Comparison of ENCODE assay signal across 19 cellular contexts in the genomic region with DNA sequence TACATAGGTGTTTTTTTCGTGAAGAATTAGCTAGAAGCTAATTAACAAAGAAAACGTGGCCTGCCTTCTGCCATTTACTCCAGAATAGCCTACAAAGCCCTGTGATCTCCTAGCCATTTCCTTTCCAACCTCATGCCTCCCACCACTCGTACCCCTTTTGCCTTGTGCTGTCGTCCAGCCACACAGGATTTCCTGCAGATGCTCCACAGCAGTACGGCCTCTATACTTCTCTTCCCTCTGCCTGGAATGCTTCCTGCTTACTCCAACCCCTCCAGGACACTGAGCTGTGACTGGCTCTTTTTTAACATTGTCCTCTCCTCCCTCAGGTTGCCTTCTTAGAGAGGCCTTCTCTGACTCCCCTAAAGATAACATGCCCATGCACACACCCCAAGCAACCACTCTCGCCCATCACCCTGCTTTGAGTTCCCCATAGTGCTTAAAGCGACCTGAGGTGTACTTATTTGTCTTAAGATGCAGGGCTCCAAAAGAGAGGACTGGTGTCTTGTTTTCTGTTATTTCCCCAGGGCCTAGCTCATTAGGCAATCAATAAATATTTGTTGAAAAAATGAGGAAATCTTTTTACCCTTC. TPM values are rescaled to one million over a fixed set of nuclear protein-coding genes. Genes with fewer than 3 reads are reported as not detected.
DNase-seq lines count a peak whose midpoint lies in the region; ATAC-seq and TF ChIP-seq lines count a peak whose summit lies in the region.
"Had no signal": no experiment of that assay in that cellular context is flagged by ENCODE, and none has a peak within 500 bp of the region (broad histone marks: within the 10 kb centered on the region; RNA-seq: fewer than 3 reads in every experiment).

No MANE protein-coding gene starts in this region.

- H3K27ac ChIP-seq in H9 (ENCODE audit: insufficient read length, low read depth, low read length) (no peak overlapping the region), gastroesophageal sphincter (no peak overlapping the region)

- no peak overlapping the region for H3K4ac ChIP-seq in H9 (ENCODE audit: low read depth, low read length)

- H2BK120ac ChIP-seq in H9 (ENCODE audit: low read depth, low read length, poor library complexity, severe bottlenecking): no peak overlapping the region

- H3K9me3 ChIP-seq in H9 (ENCODE audit: control insufficient read depth, low read depth, low read length) (no peaks in the 10 kb centered on the region), gastroesophageal sphincter (no peaks in the 10 kb centered on the region)

- no peak overlapping the region for H4K5ac ChIP-seq in H9 (ENCODE audit: insufficient read length, low read depth, low read length)

- no peak overlapping the region for H3T11ph ChIP-seq in H9 (ENCODE audit: low read length)

- peaks cover 35% of the 10 kb centered on the region for H3K36me3 Mint-ChIP-seq in T-helper 1 cell treated with Interleukin-12 subunit alpha and Interleukin-12 subunit beta and Interleukin-4 antibody, amounts not matched to agents 30 μg/mL and 1 μg/mL, for 36 hours (ENCODE audit: low read depth)
- peaks cover 0 to 10% (median 4%) of the 10 kb centered on the region in 3 experiments; a peak in 4 of 7 replicates for H3K36me3 Mint-ChIP-seq in H9 (ENCODE audit: insufficient read depth in 1 of 3, low read depth in 3 of 3)
- peaks cover 39% of the 10 kb centered on the region for H3K36me3 Mint-ChIP-seq in activated naive CD8-positive, alpha-beta T cell treated with anti-CD3 and anti-CD28 coated beads, Interleukin-2, amount 10 ng/mL, durations not matched to agents 7 days and 5 days

- H3K79me1 ChIP-seq in H9 (ENCODE audit: insufficient read depth, low read depth, low read length, poor library complexity, severe bottlenecking): no peaks in the 10 kb centered on the region

- H3K4me1 ChIP-seq in H9 (ENCODE audit: insufficient read depth, low read length) (no peaks in the 10 kb centered on the region; the same call in 1 of the 2 replicates), gastroesophageal sphincter (peaks cover 0 to 26% (median 9%) of the 10 kb centered on the region in 3 donors)

- H2BK20ac ChIP-seq in H9 (ENCODE audit: low read depth, low read length, poor library complexity, severe bottlenecking): no peak overlapping the region

- no peak overlapping the region for H2AFZ ChIP-seq in H9 (ENCODE audit: low read length)

- no peak overlapping the region for H2BK15ac ChIP-seq in H9 (ENCODE audit: low read depth, low read length)

- no peak overlapping the region for H3K23ac ChIP-seq in H9 (ENCODE audit: insufficient read length, low read depth, low read length)

- no peak overlapping the region for H3K14ac ChIP-seq in H9 (ENCODE audit: insufficient read depth, low read length)

- no peak overlapping the region for H2BK12ac ChIP-seq in H9 (ENCODE audit: insufficient read length, low read depth, low read length)

- TF ChIP-seq POLR2A in gastroesophageal sphincter (IDR thresholded peaks at IDR 0.05) (no peak), erythroblast (IDR thresholded peaks at IDR 0.05; ENCODE audit: low read length) (no peak)

- H3K27ac Mint-ChIP-seq in T-helper 1 cell treated with Interleukin-12 subunit alpha and Interleukin-12 subunit beta and Interleukin-4 antibody, amounts not matched to agents 30 μg/mL and 1 μg/mL, for 36 hours: peak overlapping the region; percentile 2
- peak overlapping the region; percentile 3 to 51 (median 41); a peak in 6 of 7 replicates for H3K27ac Mint-ChIP-seq in H9
- peak overlapping the region; percentile 74 for H3K27ac Mint-ChIP-seq in activated naive CD8-positive, alpha-beta T cell treated with anti-CD3 and anti-CD28 coated beads, Interleukin-2, amount 10 ng/mL, durations not matched to agents 7 days and 5 days

- TF ChIP-seq EP300 in gastroesophageal sphincter (IDR thresholded peaks at IDR 0.05): no peak

- H3K36me3 ChIP-seq in gastroesophageal sphincter: peaks cover 0 to 19% of the 10 kb centered on the region in 2 donors

- no peak for TF ChIP-seq CTCF in H9 (conservative IDR thresholded peaks at IDR 0.05)
- TF ChIP-seq CTCF in gastroesophageal sphincter (IDR thresholded peaks at IDR 0.05): no peak

- H3K4me2 ChIP-seq in H9 (ENCODE audit: insufficient read depth, insufficient read length, low read length): no peak overlapping the region

- no peak for DNase-seq in T-helper 1 cell
- no peak for DNase-seq in H9
- no peak for DNase-seq in activated naive CD8-positive, alpha-beta T cell treated with anti-CD3 and anti-CD28 coated beads, Interleukin-2, amount 10 ng/mL, durations not matched to agents 7 days and 5 days
- DNase-seq in lung microvascular endothelial cell (ENCODE audit: low read depth in 2 of 2): peak; percentile 62 to 66
- no peak for DNase-seq in erythroblast (lab: John Stamatoyannopoulos, UW)
- no peak for DNase-seq in cortex of kidney (lab: John Stamatoyannopoulos, UW)
- DNase-seq: 8988T; amygdala; C1 segment of cervical spinal cord; cerebellar nuclear complex; DMS79 treated with DMSO at 0.1 percent for 48 hours; KBM-7; left ventricle myocardium superior; NCI-H2081; NCI-H526 treated with DMSO at 0.1 percent for 48 hours; PC-3; stimulated activated naive CD4-positive, alpha-beta T cell treated with Interleukin-2 at 50 U/mL for 16 hours had no signal

- H3K4me3 Mint-ChIP-seq in T-helper 1 cell treated with Interleukin-12 subunit alpha and Interleukin-12 subunit beta and Interleukin-4 antibody, amounts not matched to agents 30 μg/mL and 1 μg/mL, for 36 hours: no peak overlapping the region
- no peak overlapping the region for H3K4me3 Mint-ChIP-seq in H9
- H3K4me3 Mint-ChIP-seq in activated naive CD8-positive, alpha-beta T cell treated with anti-CD3 and anti-CD28 coated beads, Interleukin-2, amount 10 ng/mL, durations not matched to agents 7 days and 5 days: peak overlapping the region; percentile 9

- ATAC-seq in activated naive CD8-positive, alpha-beta T cell treated with anti-CD3 and anti-CD28 coated beads, Interleukin-2, amount 10 ng/mL, durations not matched to agents 7 days and 5 days (ENCODE audit: low read depth): no peak
- no peak for ATAC-seq in gastroesophageal sphincter
- ATAC-seq: left ventricle myocardium superior, PC-3 had no signal

- no peak overlapping the region for H3K4me3 ChIP-seq in gastroesophageal sphincter

- peaks cover 28% of the 10 kb centered on the region for H3K4me1 Mint-ChIP-seq in T-helper 1 cell treated with Interleukin-12 subunit alpha and Interleukin-12 subunit beta and Interleukin-4 antibody, amounts not matched to agents 30 μg/mL and 1 μg/mL, for 36 hours (ENCODE audit: low read depth)
- no peaks in the 10 kb centered on the region for H3K4me1 Mint-ChIP-seq in H9
- peaks cover 42% of the 10 kb centered on the region for H3K4me1 Mint-ChIP-seq in activated naive CD8-positive, alpha-beta T cell treated with anti-CD3 and anti-CD28 coated beads, Interleukin-2, amount 10 ng/mL, durations not matched to agents 7 days and 5 days

- H3K9ac ChIP-seq in H9 (ENCODE audit: extremely low read depth, insufficient read length, low read length): no peak overlapping the region

- H4K20me1 ChIP-seq in H9 (ENCODE audit: control insufficient read depth, insufficient read depth, insufficient read length): no peaks in the 10 kb centered on the region

- no peaks in the 10 kb centered on the region for H3K79me2 ChIP-seq in H9 (ENCODE audit: insufficient read depth, low read length)

- POLR2A ChIA-PET in activated naive CD8-positive, alpha-beta T cell treated with anti-CD3 and anti-CD28 coated beads, Interleukin-2, amount 10 ng/mL, durations not matched to agents 7 days and 5 days (lab: Charles Lee): no interaction called here

- WGBS in H9 (ENCODE audit: extremely low coverage, insufficient read length, low lambda C conversion rate): no CpG with 5 or more reads among the region's 7 CpGs
- 78% methylated on average over 7 of the region's 7 CpGs for WGBS in gastroesophageal sphincter (ENCODE audit: low coverage in 1 of 2), 2 donors

- no peak overlapping the region for H2AK5ac ChIP-seq in H9 (ENCODE audit: insufficient read length, low read length)

- no peaks in the 10 kb centered on the region for H3K9me3 Mint-ChIP-seq in T-helper 1 cell treated with Interleukin-12 subunit alpha and Interleukin-12 subunit beta and Interleukin-4 antibody, amounts not matched to agents 30 μg/mL and 1 μg/mL, for 36 hours
- H3K9me3 Mint-ChIP-seq in H9: no peaks in the 10 kb centered on the region
- H3K9me3 Mint-ChIP-seq in activated naive CD8-positive, alpha-beta T cell treated with anti-CD3 and anti-CD28 coated beads, Interleukin-2, amount 10 ng/mL, durations not matched to agents 7 days and 5 days: no peaks in the 10 kb centered on the region

- no peak overlapping the region for H2BK5ac ChIP-seq in H9 (ENCODE audit: insufficient read length, low read length)

- peaks cover 2% of the 10 kb centered on the region for H3K23me2 ChIP-seq in H9 (ENCODE audit: insufficient read length, low read depth, low read length, poor library complexity, severe bottlenecking)

- no peak overlapping the region for H3K18ac ChIP-seq in H9 (ENCODE audit: insufficient read length, low read depth, low read length)

- H4K91ac ChIP-seq in H9 (ENCODE audit: insufficient read length, low read depth, low read length): no peak overlapping the region

- no peak overlapping the region for H4K8ac ChIP-seq in H9 (replicated peaks; ENCODE audit: insufficient read length, low read depth, low read length)

- H3K27me3 ChIP-seq in H9 (ENCODE audit: insufficient read depth, low read length) (no peaks in the 10 kb centered on the region), gastroesophageal sphincter (no peaks in the 10 kb centered on the region)

- H3K27me3 Mint-ChIP-seq in T-helper 1 cell treated with Interleukin-12 subunit alpha and Interleukin-12 subunit beta and Interleukin-4 antibody, amounts not matched to agents 30 μg/mL and 1 μg/mL, for 36 hours (ENCODE audit: low read depth): no peaks in the 10 kb centered on the region
- H3K27me3 Mint-ChIP-seq in H9 (ENCODE audit: low read depth): no peaks in the 10 kb centered on the region
- no peaks in the 10 kb centered on the region for H3K27me3 Mint-ChIP-seq in activated naive CD8-positive, alpha-beta T cell treated with anti-CD3 and anti-CD28 coated beads, Interleukin-2, amount 10 ng/mL, durations not matched to agents 7 days and 5 days

- H3K56ac ChIP-seq in H9 (ENCODE audit: insufficient read length, low read depth, low read length): no peak overlapping the region

RNA-seq across cellular contexts. Expression of a gene that starts 32.7 kb away (rescaled TPM):
- total RNA-seq in H9 (2021) (9.3 and 9.8 TPM in 2 replicates), lung microvascular endothelial cell (18.7 and 27.9 TPM in 2 replicates), gastroesophageal sphincter (10 to 100 TPM; 14.6 to 31.5 (median 27.3) TPM)
- total RNA-seq in activated naive CD8-positive, alpha-beta T cell treated with anti-CD3 and anti-CD28 coated beads, Interleukin-2, amount 10 ng/mL, durations not matched to agents 7 days and 5 days: 100 to 1,000 TPM; 106 TPM

Comparison
In these comparisons a context has a peak if more than half of its experiments do, and no peak if none do; other contexts are left out.
1. H3K27ac Mint-ChIP-seq: peak in every context shown above with its lines; median percentile 74 in activated naive CD8-positive, alpha-beta T cell treated with anti-CD3 and anti-CD28 coated beads, Interleukin-2, amount 10 ng/mL, durations not matched to agents 7 days and 5 days; 41 in H9; 2 in T-helper 1 cell treated with Interleukin-12 subunit alpha and Interleukin-12 subunit beta and Interleukin-4 antibody, amounts not matched to agents 30 μg/mL and 1 μg/mL, for 36 hours.
2. DNase-seq: peak in lung microvascular endothelial cell (2 of 2); none in T-helper 1 cell (0 of 5), H9 (single experiment), activated naive CD8-positive, alpha-beta T cell treated with anti-CD3 and anti-CD28 coated beads, Interleukin-2, amount 10 ng/mL, durations not matched to agents 7 days and 5 days (single experiment), erythroblast (0 of 2) and cortex of kidney (single experiment).